Comparison of ENCODE assay signal across 10 cellular contexts in genomic region chr20:47179267-47179666, GRCh38.
"Had no signal": no experiment of that assay in that cellular context is flagged by ENCODE, and none has a peak within 500 bp of the region (broad histone marks: within the 10 kb centered on the region; RNA-seq: fewer than 3 reads in every experiment).

No MANE protein-coding gene starts in this region.

- H2AFZ ChIP-seq: GM23248, GM23338 had no signal

- H3K4me1 ChIP-seq: HAP-1 had no signal

- H3K9me3 ChIP-seq: HAP-1 had no signal

- H3K36me3 ChIP-seq: HAP-1 had no signal

- DNase-seq: GM23248, GOT3, H7, H9, HCEC 1CT, HFFc6 had no signal

- FAIRE-seq: H54 had no signal

- ATAC-seq: GM23338, HCT116 had no signal

- H3K27ac ChIP-seq: GM23248 had no signal

- H3K4me2 ChIP-seq: GM23338 had no signal

- H3K9ac ChIP-seq: GM23248 had no signal

- H3K4me3 ChIP-seq: GM23248, GM23338, HAP-1 had no signal
